In the genomic region with DNA sequence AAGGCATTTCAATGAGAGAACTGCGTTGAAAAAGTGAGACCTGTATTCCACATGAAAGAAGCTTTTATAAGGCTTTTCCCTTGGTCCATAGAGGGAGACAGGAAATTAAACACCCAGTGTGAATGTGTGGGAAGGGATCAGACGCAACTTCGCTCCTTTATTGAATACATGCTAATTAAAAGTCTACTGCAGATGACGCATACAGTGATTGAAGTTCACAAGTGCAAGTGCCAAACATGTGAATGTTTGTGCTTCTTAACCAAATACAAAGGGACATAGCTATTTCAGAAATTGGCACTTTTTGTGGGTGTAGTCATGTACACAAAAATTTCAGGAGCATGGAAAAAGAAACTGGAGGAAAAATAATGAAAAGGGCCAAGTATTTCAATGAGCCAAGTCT, we compare ENCODE assay signal across 29 cellular contexts.
"Had no signal": no experiment of that assay in that cellular context is flagged by ENCODE, and none has a peak within 500 bp of the region (broad histone marks: within the 10 kb centered on the region; RNA-seq: fewer than 3 reads in every experiment).

No MANE protein-coding gene starts in this region.

- H3K4me3 ChIP-seq: ascending aorta, breast epithelium, heart right ventricle, left lung, lung, mucosa of descending colon, right lobe of liver, skin epidermis, uterus had no signal

- ATAC-seq: activated CD4-positive, CD25-positive, alpha-beta regulatory T cell treated with anti-CD3 and anti-CD28 coated beads, Interleukin-2, amount 50 U/mL, for 24 hours; esophagus mucosa; foreskin keratinocyte; heart right ventricle; left lung; mucosa of descending colon; stimulated activated effector memory CD8-positive, alpha-beta T cell treated with anti-CD3 and anti-CD28 coated beads, Interleukin-12 subunit alpha, Interleukin-12 subunit beta, amount 100 ng/mL, for 72 hours; stimulated activated naive CD8-positive, alpha-beta T cell treated with anti-CD3 and anti-CD28 coated beads, Interleukin-15, amount 100 ng/mL, for 72 hours; T-helper 17 cell had no signal

- DNase-seq: activated CD4-positive, alpha-beta T cell treated with anti-CD3 and anti-CD28 coated beads for 48 hours; activated CD4-positive, alpha-beta T cell treated with anti-CD3 and anti-CD28 coated beads, Interleukin-2, amount 50 U/mL, for 48 hours; activated CD8-positive, alpha-beta memory T cell treated with anti-CD3 and anti-CD28 coated beads for 24 hours; activated effector memory CD4-positive, alpha-beta T cell treated with Interleukin-2 at 50 U/mL for 16 hours; activated naive CD4-positive, alpha-beta T cell treated with anti-CD3 and anti-CD28 coated beads for 36 hours; activated naive CD8-positive, alpha-beta T cell treated with anti-CD3 and anti-CD28 coated beads, Interleukin-2, amount 10 ng/mL, durations not matched to agents 7 days and 5 days; central memory CD4-positive, alpha-beta T cell; endodermal cell; foreskin keratinocyte; heart right ventricle; left lung; mesendoderm; mucosa of descending colon; posterior cingulate gyrus; right lobe of liver; stimulated activated CD4-positive, alpha-beta T cell treated with anti-CD3 and anti-CD28 coated beads, Interleukin-4, amount 100 ng/mL, for 24 hours; stimulated activated naive CD8-positive, alpha-beta T cell treated with anti-CD3 and anti-CD28 coated beads, Interleukin-15, amount 100 ng/mL, for 72 hours; substantia nigra; T-helper 17 cell; T1000; uterus; WERI-Rb-1 had no signal
